Comparison of ENCODE assay signal across 11 cellular contexts in genomic region chr17:915416-916201, GRCh38.
DNase-seq lines count a peak whose midpoint lies in the region; FAIRE-seq lines count a peak whose summit lies in the region.
"Had no signal": no experiment of that assay in that cellular context is flagged by ENCODE, and none has a peak within 500 bp of the region (broad histone marks: within the 10 kb centered on the region; RNA-seq: fewer than 3 reads in every experiment).

No MANE protein-coding gene starts in this region.

- FAIRE-seq in RCC 7860 (lab: Jason Lieb, UNC): no peak
- FAIRE-seq: A549 had no signal

- DNase-seq in NCI-H2029 (lab: John Stamatoyannopoulos, UW) (peak; percentile 9), NCI-H2029 treated with DMSO at 0.1 percent for 48 hours (lab: John Stamatoyannopoulos, UW) (no peak), medulla oblongata (ENCODE audit: extremely low spot score) (peak; percentile 16), T-helper 1 cell (no peak), NCI-H524 treated with DMSO at 0.1 percent for 48 hours (lab: John Stamatoyannopoulos, UW) (no peak), RCC 7860 (ENCODE audit: low spot score) (no peak)
- DNase-seq in central memory CD4-positive, alpha-beta T cell: no peak
- DNase-seq: activated naive CD8-positive, alpha-beta T cell treated with anti-CD3 and anti-CD28 coated beads, Interleukin-2, amount 10 ng/mL, durations not matched to agents 7 days and 5 days; T-cell had no signal

- H3K27ac ChIP-seq in cingulate gyrus (ENCODE audit: low read depth, low read length): peak overlapping the region; percentile 39
- H3K27ac ChIP-seq: A549 had no signal

Comparison
In these comparisons a context has a peak if more than half of its experiments do, and no peak if none do; other contexts are left out.
1. DNase-seq: peak in NCI-H2029 (single experiment) and medulla oblongata (single experiment); none in NCI-H2029 treated with DMSO at 0.1 percent for 48 hours (single experiment), T-helper 1 cell (0 of 5), NCI-H524 treated with DMSO at 0.1 percent for 48 hours (single experiment), RCC 7860 (single experiment) and central memory CD4-positive, alpha-beta T cell (single experiment).